In genomic region chr11:82636620-82637019, GRCh38 we compare ENCODE assay signal across 15 cellular contexts.
DNase-seq lines count a peak whose midpoint lies in the region; TF ChIP-seq lines count a peak whose summit lies in the region.
"Had no signal": no experiment of that assay in that cellular context is flagged by ENCODE, and none has a peak within 500 bp of the region (broad histone marks: within the 10 kb centered on the region; RNA-seq: fewer than 3 reads in every experiment).

No MANE protein-coding gene starts in this region.

- H3K27ac Mint-ChIP-seq in mesothelial cell of epicardium (peak overlapping the region; percentile 14), CD14-positive monocyte (no peak overlapping the region)
- H3K27ac Mint-ChIP-seq: CD4-positive, CD25-positive, alpha-beta regulatory T cell; CD8-positive, alpha-beta T cell; HFFc6 had no signal

- no peak overlapping the region for H3K4me3 Mint-ChIP-seq in mesothelial cell of epicardium
- H3K4me3 Mint-ChIP-seq in CD14-positive monocyte = no peak overlapping the region
- H3K4me3 Mint-ChIP-seq: CD4-positive, CD25-positive, alpha-beta regulatory T cell; CD8-positive, alpha-beta T cell; HFFc6 had no signal

- peaks cover 56% of the 10 kb centered on the region for H3K4me1 Mint-ChIP-seq in mesothelial cell of epicardium
- H3K4me1 Mint-ChIP-seq in CD14-positive monocyte = no peaks in the 10 kb centered on the region
- H3K4me1 Mint-ChIP-seq: CD4-positive, CD25-positive, alpha-beta regulatory T cell had no signal

- no peaks in the 10 kb centered on the region for H3K9me3 ChIP-seq in SJCRH30 (replicated peaks)
- H3K9me3 ChIP-seq: Caco-2, HAP-1 had no signal

- no peak overlapping the region for H3K27ac ChIP-seq in SJCRH30
- H3K27ac ChIP-seq: GM23248 had no signal

- H3K27me3 Mint-ChIP-seq in mesothelial cell of epicardium (ENCODE audit: low read depth) (no peaks in the 10 kb centered on the region), CD14-positive monocyte (ENCODE audit: low read depth in 3 of 3) (peaks cover 0 to 3% (median 3%) of the 10 kb centered on the region in 3 donors)

- H3K4me3 ChIP-seq in SJCRH30 = no peak overlapping the region
- H3K4me3 ChIP-seq: GM23248, HAP-1 had no signal

- intact Hi-C loops in CD14-positive monocyte (cut with micrococcal nuclease) = no loop called here

- DNase-seq in SJCRH30 (peak; percentile 37 to 71), mesothelial cell of epicardium (ENCODE audit: low spot score in 2 of 2, unreplicated experiment in 2 of 2) (no peak), renal cortical epithelial cell (ENCODE audit: low read depth) (peak; percentile 4), CD14-positive monocyte (ENCODE audit: low spot score) (no peak), T-helper 9 cell (no peak)
- no peak for DNase-seq in activated naive CD4-positive, alpha-beta T cell treated with anti-CD3 and anti-CD28 coated beads, Interleukin-2, amount 50 U/mL, for 16 hours
- DNase-seq: C1 segment of cervical spinal cord; Caco-2; CD4-positive, CD25-positive, alpha-beta regulatory T cell; CD8-positive, alpha-beta T cell; DMS153; DND-41; GM23248; HFFc6 had no signal

- no peak for TF ChIP-seq CTCF in mesothelial cell of epicardium (IDR thresholded peaks at IDR 0.05; ENCODE audit: unreplicated experiment)
- TF ChIP-seq CTCF in CD14-positive monocyte (IDR thresholded peaks at IDR 0.05) = no peak

- H3K36me3 Mint-ChIP-seq in mesothelial cell of epicardium (peaks cover 2% of the 10 kb centered on the region), CD14-positive monocyte (no peaks in the 10 kb centered on the region)
- H3K36me3 Mint-ChIP-seq: CD4-positive, CD25-positive, alpha-beta regulatory T cell; CD8-positive, alpha-beta T cell had no signal

- H3K27me3 ChIP-seq in SJCRH30 = 0 out of 2 replicates have a peak, but pooled peaks cover 4% of the 10 kb centered on the region

- no peaks in the 10 kb centered on the region for H3K36me3 ChIP-seq in SJCRH30
- H3K36me3 ChIP-seq: HAP-1 had no signal

- H3K4me1 ChIP-seq in SJCRH30 = peaks cover 11% of the 10 kb centered on the region
- H3K4me1 ChIP-seq: Caco-2, HAP-1 had no signal

- H3K9me3 Mint-ChIP-seq in mesothelial cell of epicardium = peaks cover 14% of the 10 kb centered on the region
- peaks cover 0 to 4% (median 3%) of the 10 kb centered on the region in 7 donors for H3K9me3 Mint-ChIP-seq in CD14-positive monocyte
- H3K9me3 Mint-ChIP-seq: CD8-positive, alpha-beta T cell had no signal

Comparison
In these comparisons a context has a peak if more than half of its experiments do, and no peak if none do; other contexts are left out.
1. DNase-seq: peak in SJCRH30 (2 of 2) and renal cortical epithelial cell (single experiment); none in mesothelial cell of epicardium (0 of 2), activated naive CD4-positive, alpha-beta T cell treated with anti-CD3 and anti-CD28 coated beads, Interleukin-2, amount 50 U/mL, for 16 hours (single experiment), CD14-positive monocyte (single experiment) and T-helper 9 cell (single experiment).